In genomic region chr16:81448154-81449131, GRCh38 we compare ENCODE assay signal across 1 cellular context.
TF ChIP-seq lines count a peak whose summit lies in the region.

No MANE protein-coding gene starts in this region.

TF ChIP-seq in HepG2, 621 proteins besides CTCF, POLR2A, EP300 and RAD21 (continued from another document and continues in another):
- TF ChIP-seq ZNF740 (CRISPR knock-in tag; IDR thresholded peaks at IDR 0.05) (peak; percentile 39), ZHX1 (CRISPR knock-in tag; IDR thresholded peaks at IDR 0.05; ENCODE audit: low read depth) (no peak; the same call in 1 of the 2 replicates), TCF7 (IDR thresholded peaks at IDR 0.05; ENCODE audit: low read depth) (peak; percentile 55), ZNF569 (CRISPR knock-in tag; IDR thresholded peaks at IDR 0.05; ENCODE audit: borderline replicate concordance) (no peak), HNF1B (CRISPR knock-in tag; IDR thresholded peaks at IDR 0.05) (peak; percentile 99), PATZ1 (CRISPR knock-in tag; IDR thresholded peaks at IDR 0.05) (peak; percentile 100), ZNF318 (CRISPR knock-in tag; IDR thresholded peaks at IDR 0.05) (peak; percentile 97), ZNF550 (CRISPR knock-in tag; IDR thresholded peaks at IDR 0.05; ENCODE audit: borderline replicate concordance) (no peak), MEF2D (CRISPR knock-in tag; IDR thresholded peaks at IDR 0.05) (peak; percentile 90), ZNF572 (CRISPR knock-in tag; IDR thresholded peaks at IDR 0.05) (peak; percentile 97), RFX3 (CRISPR knock-in tag; IDR thresholded peaks at IDR 0.05) (0 out of 2 replicates have a peak, but pooled peaks have one; percentile 46), ZNF563 (CRISPR knock-in tag; IDR thresholded peaks at IDR 0.05) (peak; percentile 88), ZNF639 (CRISPR knock-in tag; conservative IDR thresholded peaks at IDR 0.05) (peak; percentile 93), HNRNPH1 (optimal IDR thresholded peaks at IDR 0.05; ENCODE audit: low read depth, low read length) (peak; percentile 77), ZNF460 (CRISPR knock-in tag; IDR thresholded peaks at IDR 0.05; ENCODE audit: borderline replicate concordance) (peak; percentile 52; the same call in 1 of the 2 replicates), IKZF4 (CRISPR knock-in tag; IDR thresholded peaks at IDR 0.05; ENCODE audit: borderline replicate concordance, low read depth, not compliant biosample characterization) (no peak), TFDP2 (CRISPR knock-in tag; IDR thresholded peaks at IDR 0.05) (peak; percentile 84), NR1H2 (CRISPR knock-in tag; IDR thresholded peaks at IDR 0.05; ENCODE audit: borderline replicate concordance, low read depth) (no peak), NFE2 (CRISPR knock-in tag; IDR thresholded peaks at IDR 0.05) (no peak), DMTF1 (CRISPR knock-in tag; IDR thresholded peaks at IDR 0.05) (no peak), TBX3 (IDR thresholded peaks at IDR 0.05; ENCODE audit: borderline replicate concordance) (peak; percentile 12; the same call in 1 of the 2 replicates), ZBTB46 (CRISPR knock-in tag; IDR thresholded peaks at IDR 0.05; ENCODE audit: borderline replicate concordance) (no peak; the same call in 1 of the 2 replicates), FOXC1 (CRISPR knock-in tag; IDR thresholded peaks at IDR 0.05; ENCODE audit: borderline replicate concordance) (peak; percentile 86), ZNF674 (CRISPR knock-in tag; IDR thresholded peaks at IDR 0.05; ENCODE audit: low read depth) (0 out of 2 replicates have a peak, but pooled peaks have one; percentile 23), RBFOX2 (IDR thresholded peaks at IDR 0.05; ENCODE audit: low read depth, low read length) (peak; percentile 82), JUND (CRISPR knock-in tag; IDR thresholded peaks at IDR 0.05) (no peak; the same call in 1 of the 2 replicates), CBFB (CRISPR knock-in tag; IDR thresholded peaks at IDR 0.05) (peak; percentile 48; the same call in 1 of the 2 replicates), ZNF800 (CRISPR knock-in tag; IDR thresholded peaks at IDR 0.05) (peak; percentile 71; the same call in 1 of the 2 replicates), PITX1 (CRISPR knock-in tag; IDR thresholded peaks at IDR 0.05) (peak; percentile 97)
